1 cellular context compared by ENCODE assay signal in the genomic region with DNA sequence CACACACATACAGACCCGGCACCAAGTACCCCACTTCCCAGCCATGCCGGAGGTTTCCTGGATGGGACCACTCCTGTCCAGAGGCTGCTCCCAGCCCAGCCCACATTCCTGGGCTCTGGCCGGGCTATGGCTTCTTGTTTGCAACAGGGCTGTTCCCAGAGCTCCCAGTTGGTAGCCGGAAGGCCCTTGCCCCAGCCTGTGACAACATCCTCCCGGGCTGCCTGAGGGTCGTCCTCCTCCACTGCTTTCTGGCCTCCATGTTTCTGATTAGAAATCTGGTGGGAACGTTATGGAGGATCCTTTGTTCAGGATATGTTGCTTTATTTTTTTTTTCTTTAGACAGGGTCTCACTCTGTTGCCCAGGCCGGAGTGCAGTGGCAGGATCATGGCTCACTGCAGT.
TF ChIP-seq lines count a peak whose summit lies in the region.

No MANE protein-coding gene starts in this region.

TF ChIP-seq in WTC11, 78 proteins besides CTCF, POLR2A, EP300 and RAD21 (continued from another document):
- TF ChIP-seq, protein P1, sequence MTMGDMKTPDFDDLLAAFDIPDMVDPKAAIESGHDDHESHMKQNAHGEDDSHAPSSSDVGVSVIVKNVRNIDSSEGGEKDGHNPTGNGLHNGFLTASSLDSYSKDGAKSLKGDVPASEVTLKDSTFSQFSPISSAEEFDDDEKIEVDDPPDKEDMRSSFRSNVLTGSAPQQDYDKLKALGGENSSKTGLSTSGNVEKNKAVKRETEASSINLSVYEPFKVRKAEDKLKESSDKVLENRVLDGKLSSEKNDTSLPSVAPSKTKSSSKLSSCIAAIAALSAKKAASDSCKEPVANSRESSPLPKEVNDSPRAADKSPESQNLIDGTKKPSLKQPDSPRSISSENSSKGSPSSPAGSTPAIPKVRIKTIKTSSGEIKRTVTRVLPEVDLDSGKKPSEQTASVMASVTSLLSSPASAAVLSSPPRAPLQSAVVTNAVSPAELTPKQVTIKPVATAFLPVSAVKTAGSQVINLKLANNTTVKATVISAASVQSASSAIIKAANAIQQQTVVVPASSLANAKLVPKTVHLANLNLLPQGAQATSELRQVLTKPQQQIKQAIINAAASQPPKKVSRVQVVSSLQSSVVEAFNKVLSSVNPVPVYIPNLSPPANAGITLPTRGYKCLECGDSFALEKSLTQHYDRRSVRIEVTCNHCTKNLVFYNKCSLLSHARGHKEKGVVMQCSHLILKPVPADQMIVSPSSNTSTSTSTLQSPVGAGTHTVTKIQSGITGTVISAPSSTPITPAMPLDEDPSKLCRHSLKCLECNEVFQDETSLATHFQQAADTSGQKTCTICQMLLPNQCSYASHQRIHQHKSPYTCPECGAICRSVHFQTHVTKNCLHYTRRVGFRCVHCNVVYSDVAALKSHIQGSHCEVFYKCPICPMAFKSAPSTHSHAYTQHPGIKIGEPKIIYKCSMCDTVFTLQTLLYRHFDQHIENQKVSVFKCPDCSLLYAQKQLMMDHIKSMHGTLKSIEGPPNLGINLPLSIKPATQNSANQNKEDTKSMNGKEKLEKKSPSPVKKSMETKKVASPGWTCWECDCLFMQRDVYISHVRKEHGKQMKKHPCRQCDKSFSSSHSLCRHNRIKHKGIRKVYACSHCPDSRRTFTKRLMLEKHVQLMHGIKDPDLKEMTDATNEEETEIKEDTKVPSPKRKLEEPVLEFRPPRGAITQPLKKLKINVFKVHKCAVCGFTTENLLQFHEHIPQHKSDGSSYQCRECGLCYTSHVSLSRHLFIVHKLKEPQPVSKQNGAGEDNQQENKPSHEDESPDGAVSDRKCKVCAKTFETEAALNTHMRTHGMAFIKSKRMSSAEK (CRISPR knock-in tag; IDR thresholded peaks at IDR 0.05; ENCODE audit: borderline replicate concordance), result no peak
- TF ChIP-seq RELA (CRISPR knock-in tag; IDR thresholded peaks at IDR 0.05; ENCODE audit: borderline replicate concordance), result no peak
- no peak for TF ChIP-seq HMGA2 (CRISPR knock-in tag; IDR thresholded peaks at IDR 0.05)
- TF ChIP-seq, protein P2, sequence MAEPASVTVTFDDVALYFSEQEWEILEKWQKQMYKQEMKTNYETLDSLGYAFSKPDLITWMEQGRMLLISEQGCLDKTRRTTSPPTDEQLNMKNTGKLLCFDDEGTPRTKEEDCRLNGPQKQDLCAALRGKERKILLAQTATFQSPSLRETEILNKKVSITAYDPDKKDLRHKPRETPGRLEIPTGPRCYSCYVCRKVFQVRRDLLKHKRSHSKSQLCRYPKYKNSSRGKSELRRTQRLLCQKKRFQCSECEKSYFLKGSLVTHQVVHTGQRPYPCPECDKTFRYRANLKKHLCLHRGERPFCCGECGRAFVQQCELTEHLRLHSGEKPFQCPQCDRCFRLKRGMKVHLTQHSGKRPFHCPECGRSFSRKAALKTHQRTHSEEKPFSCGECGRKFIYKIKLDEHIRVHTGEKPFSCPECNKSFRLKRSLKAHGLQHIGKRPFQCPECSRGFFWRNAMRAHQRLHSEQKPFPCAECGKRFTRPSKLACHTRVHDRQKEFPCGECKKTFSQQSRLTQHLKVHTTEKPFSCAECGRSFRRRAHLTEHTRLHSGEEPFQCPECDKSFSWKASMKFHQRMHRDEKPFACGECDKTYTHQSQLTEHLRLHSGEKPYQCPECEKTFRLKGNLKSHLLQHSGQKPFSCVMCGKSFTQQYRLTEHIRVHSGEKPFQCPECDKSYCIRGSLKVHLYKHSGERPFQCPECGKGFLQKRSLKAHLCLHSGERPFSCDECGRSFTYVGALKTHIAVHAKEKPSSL (CRISPR knock-in tag; conservative IDR thresholded peaks at IDR 0.05), result no peak
- TF ChIP-seq ZNF423 (CRISPR knock-in tag; IDR thresholded peaks at IDR 0.05), result no peak
- no peak for TF ChIP-seq NR3C1 (CRISPR knock-in tag; conservative IDR thresholded peaks at IDR 0.05; ENCODE audit: low read depth)
- TF ChIP-seq ZNF138 (CRISPR knock-in tag; conservative IDR thresholded peaks at IDR 0.05), result no peak
- TF ChIP-seq, protein P3, sequence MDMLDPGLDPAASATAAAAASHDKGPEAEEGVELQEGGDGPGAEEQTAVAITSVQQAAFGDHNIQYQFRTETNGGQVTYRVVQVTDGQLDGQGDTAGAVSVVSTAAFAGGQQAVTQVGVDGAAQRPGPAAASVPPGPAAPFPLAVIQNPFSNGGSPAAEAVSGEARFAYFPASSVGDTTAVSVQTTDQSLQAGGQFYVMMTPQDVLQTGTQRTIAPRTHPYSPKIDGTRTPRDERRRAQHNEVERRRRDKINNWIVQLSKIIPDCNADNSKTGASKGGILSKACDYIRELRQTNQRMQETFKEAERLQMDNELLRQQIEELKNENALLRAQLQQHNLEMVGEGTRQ (CRISPR knock-in tag; IDR thresholded peaks at IDR 0.05), result no peak
- TF ChIP-seq ZNF396 (CRISPR knock-in tag; IDR thresholded peaks at IDR 0.05; ENCODE audit: borderline replicate concordance), result no peak
- no peak for TF ChIP-seq SMAD4 (CRISPR knock-in tag; IDR thresholded peaks at IDR 0.05)
- TF ChIP-seq, protein P4, sequence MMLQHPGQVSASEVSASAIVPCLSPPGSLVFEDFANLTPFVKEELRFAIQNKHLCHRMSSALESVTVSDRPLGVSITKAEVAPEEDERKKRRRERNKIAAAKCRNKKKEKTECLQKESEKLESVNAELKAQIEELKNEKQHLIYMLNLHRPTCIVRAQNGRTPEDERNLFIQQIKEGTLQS (CRISPR knock-in tag; conservative IDR thresholded peaks at IDR 0.05), result no peak
- TF ChIP-seq TP53 (CRISPR knock-in tag; IDR thresholded peaks at IDR 0.05), result no peak
- TF ChIP-seq FOXP1 (CRISPR knock-in tag; IDR thresholded peaks at IDR 0.05; ENCODE audit: borderline replicate concordance), result no peak
- TF ChIP-seq, protein P5, sequence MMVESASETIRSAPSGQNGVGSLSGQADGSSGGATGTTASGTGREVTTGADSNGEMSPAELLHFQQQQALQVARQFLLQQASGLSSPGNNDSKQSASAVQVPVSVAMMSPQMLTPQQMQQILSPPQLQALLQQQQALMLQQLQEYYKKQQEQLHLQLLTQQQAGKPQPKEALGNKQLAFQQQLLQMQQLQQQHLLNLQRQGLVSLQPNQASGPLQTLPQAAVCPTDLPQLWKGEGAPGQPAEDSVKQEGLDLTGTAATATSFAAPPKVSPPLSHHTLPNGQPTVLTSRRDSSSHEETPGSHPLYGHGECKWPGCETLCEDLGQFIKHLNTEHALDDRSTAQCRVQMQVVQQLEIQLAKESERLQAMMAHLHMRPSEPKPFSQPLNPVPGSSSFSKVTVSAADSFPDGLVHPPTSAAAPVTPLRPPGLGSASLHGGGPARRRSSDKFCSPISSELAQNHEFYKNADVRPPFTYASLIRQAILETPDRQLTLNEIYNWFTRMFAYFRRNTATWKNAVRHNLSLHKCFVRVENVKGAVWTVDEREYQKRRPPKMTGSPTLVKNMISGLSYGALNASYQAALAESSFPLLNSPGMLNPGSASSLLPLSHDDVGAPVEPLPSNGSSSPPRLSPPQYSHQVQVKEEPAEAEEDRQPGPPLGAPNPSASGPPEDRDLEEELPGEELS (CRISPR knock-in tag; IDR thresholded peaks at IDR 0.05), result no peak
- no peak for TF ChIP-seq ZNF416 (CRISPR knock-in tag; IDR thresholded peaks at IDR 0.05)
- TF ChIP-seq, protein P6, sequence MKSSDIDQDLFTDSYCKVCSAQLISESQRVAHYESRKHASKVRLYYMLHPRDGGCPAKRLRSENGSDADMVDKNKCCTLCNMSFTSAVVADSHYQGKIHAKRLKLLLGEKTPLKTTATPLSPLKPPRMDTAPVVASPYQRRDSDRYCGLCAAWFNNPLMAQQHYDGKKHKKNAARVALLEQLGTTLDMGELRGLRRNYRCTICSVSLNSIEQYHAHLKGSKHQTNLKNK (CRISPR knock-in tag; IDR thresholded peaks at IDR 0.05), result no peak
